Comparison of ENCODE assay signal across 8 cellular contexts in the genomic region with DNA sequence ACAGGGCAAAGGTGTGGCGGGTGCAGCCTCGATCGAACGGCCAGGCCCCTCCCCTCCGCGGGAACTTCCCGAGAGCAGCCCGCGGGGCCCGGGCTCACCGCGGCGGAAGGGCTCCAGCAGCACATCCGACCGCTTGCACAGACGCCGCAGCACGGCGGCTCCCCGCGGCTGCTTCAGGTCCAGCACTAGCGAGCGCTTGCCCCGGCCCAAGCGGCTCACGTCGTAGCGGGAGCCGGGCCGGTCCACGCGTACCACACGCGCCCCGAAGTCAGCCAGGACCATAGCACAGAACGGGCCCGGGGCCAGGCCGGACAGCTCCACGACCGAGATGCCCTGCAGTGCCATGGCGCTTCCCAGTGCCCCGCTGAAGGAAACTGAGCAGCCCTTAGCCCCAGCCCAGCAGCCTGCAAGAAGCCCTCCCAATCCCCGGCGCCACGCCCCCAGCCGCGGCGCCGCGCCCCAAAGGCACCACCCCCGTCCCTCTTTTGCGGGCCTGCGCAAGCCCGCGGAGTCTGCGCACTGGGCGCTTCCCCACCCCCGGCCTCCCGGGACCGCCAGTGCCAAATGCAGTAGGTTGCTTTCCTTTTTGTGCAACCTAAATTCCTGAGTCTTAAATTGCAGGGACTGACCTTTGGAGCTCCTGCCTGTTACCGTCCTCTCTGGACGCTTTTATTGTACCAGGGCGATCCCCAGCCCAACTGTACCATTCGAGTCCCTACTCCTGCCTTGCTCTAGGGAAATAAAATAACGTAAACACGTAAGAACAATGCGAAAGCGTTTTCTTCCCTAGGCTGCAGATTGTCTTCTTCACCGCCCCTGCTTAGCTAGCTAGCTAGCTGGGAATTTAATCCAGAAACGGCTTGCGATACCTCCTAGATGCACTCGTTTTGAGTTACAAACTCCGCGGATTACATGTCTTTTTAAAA. TPM values are rescaled to one million over a fixed set of nuclear protein-coding genes. Genes with fewer than 3 reads are reported as not detected.
DNase-seq lines count a peak whose midpoint lies in the region; ATAC-seq and TF ChIP-seq lines count a peak whose summit lies in the region.

A gene (minus strand): TSS at position 376 of the 926 bp plus-strand sequence. CDS start 31 bp downstream, at position 345.

- H2AFZ ChIP-seq in MM.1S (ENCODE audit: low read length) (peak within 1 kb of the TSS; percentile 87), neuron (ENCODE audit: low read depth, low read length) (peak within 1 kb of the TSS; percentile 76)

- peak; percentile 91 for ATAC-seq in foreskin keratinocyte

- H3K4me2 ChIP-seq in MM.1S (ENCODE audit: low read depth, low read length), result peak within 1 kb of the TSS; percentile 85

- H3K4me1 ChIP-seq in MM.1S (ENCODE audit: low read length), result peaks cover 8% of the 10 kb centered on the region
- peaks cover 13% of the 10 kb centered on the region for H3K4me1 ChIP-seq in foreskin keratinocyte
- H3K4me1 ChIP-seq in neuron (ENCODE audit: insufficient read depth, low read length), result peaks cover 25% of the 10 kb centered on the region

- no peaks in the 10 kb centered on the region for H3K36me3 ChIP-seq in MM.1S (replicated peaks; ENCODE audit: insufficient read depth, low read length)
- peaks cover 10% of the 10 kb centered on the region for H3K36me3 ChIP-seq in neuron (ENCODE audit: insufficient read depth, low read length)

- peaks cover 22% of the 10 kb centered on the region for H3F3A ChIP-seq in MM.1S (ENCODE audit: insufficient read depth, low read length)

- H3K4me3 ChIP-seq in MM.1S (ENCODE audit: low read length), result peak within 1 kb of the TSS; percentile 82
- peak within 1 kb of the TSS; percentile 64 for H3K4me3 ChIP-seq in neuron (ENCODE audit: low read length)

- H3K9me3 ChIP-seq in MM.1S (replicated peaks; ENCODE audit: insufficient read depth, low read length) (no peaks in the 10 kb centered on the region), neuron (ENCODE audit: low read length) (no peaks in the 10 kb centered on the region)

- no peaks in the 10 kb centered on the region for H4K20me1 ChIP-seq in MM.1S (ENCODE audit: insufficient read depth, low read length)

- no peak for TF ChIP-seq CTCF in MM.1S (IDR thresholded peaks at IDR 0.05; ENCODE audit: low read length)
- TF ChIP-seq CTCF in foreskin keratinocyte (conservative IDR thresholded peaks at IDR 0.05), result peak; percentile 33

- H3K27ac ChIP-seq in MM.1S (ENCODE audit: low read length) (peak within 1 kb of the TSS; percentile 90), foreskin keratinocyte (peak within 1 kb of the TSS; percentile 59)

- peak; percentile 93 for DNase-seq in GDM1 (lab: John Stamatoyannopoulos, UW)
- peak; percentile 90 for DNase-seq in HCEC 1CT
- DNase-seq in MM.1S, result peak; percentile 92
- DNase-seq in SHP77 treated with DMSO at 0.1 percent for 48 hours (lab: John Stamatoyannopoulos, UW), result peak; percentile 98
- peak; percentile 89 for DNase-seq in activated gamma-delta T cell treated with Interleukin-2 at 50 U/mL for 16 hours
- peak; percentile 83 to 88 for DNase-seq in foreskin keratinocyte
- peak; percentile 85 for DNase-seq in stromal cell of bone marrow (ENCODE audit: low read depth)

- no peaks in the 10 kb centered on the region for H3K9me2 ChIP-seq in MM.1S (replicated peaks; ENCODE audit: insufficient read depth, low read length)

- H3K79me2 ChIP-seq in MM.1S (ENCODE audit: low read length), result no peaks in the 10 kb centered on the region

- H3K27me3 ChIP-seq in MM.1S (replicated peaks; ENCODE audit: insufficient read depth, low read length) (no peaks in the 10 kb centered on the region), foreskin keratinocyte (no peaks in the 10 kb centered on the region), neuron (ENCODE audit: insufficient read depth, low read length) (no peaks in the 10 kb centered on the region)

- H3K9ac ChIP-seq in MM.1S (ENCODE audit: low read length), result peak within 1 kb of the TSS; percentile 69

RNA-seq across cellular contexts. Expression of the gene that starts here (rescaled TPM):
- total RNA-seq in foreskin keratinocyte, result 11.8 and 15.2 TPM in 2 replicates
- polyA plus RNA-seq in foreskin keratinocyte, result 9.0 and 9.2 TPM in 2 replicates

Comparison
In these comparisons a context has a peak if more than half of its experiments do, and no peak if none do; other contexts are left out.
1. Peak in every context shown above with its lines: DNase-seq, ATAC-seq, H3K4me3 ChIP-seq and H3K27ac ChIP-seq.